ENCODE assay signal across 8 cellular contexts in the genomic region with DNA sequence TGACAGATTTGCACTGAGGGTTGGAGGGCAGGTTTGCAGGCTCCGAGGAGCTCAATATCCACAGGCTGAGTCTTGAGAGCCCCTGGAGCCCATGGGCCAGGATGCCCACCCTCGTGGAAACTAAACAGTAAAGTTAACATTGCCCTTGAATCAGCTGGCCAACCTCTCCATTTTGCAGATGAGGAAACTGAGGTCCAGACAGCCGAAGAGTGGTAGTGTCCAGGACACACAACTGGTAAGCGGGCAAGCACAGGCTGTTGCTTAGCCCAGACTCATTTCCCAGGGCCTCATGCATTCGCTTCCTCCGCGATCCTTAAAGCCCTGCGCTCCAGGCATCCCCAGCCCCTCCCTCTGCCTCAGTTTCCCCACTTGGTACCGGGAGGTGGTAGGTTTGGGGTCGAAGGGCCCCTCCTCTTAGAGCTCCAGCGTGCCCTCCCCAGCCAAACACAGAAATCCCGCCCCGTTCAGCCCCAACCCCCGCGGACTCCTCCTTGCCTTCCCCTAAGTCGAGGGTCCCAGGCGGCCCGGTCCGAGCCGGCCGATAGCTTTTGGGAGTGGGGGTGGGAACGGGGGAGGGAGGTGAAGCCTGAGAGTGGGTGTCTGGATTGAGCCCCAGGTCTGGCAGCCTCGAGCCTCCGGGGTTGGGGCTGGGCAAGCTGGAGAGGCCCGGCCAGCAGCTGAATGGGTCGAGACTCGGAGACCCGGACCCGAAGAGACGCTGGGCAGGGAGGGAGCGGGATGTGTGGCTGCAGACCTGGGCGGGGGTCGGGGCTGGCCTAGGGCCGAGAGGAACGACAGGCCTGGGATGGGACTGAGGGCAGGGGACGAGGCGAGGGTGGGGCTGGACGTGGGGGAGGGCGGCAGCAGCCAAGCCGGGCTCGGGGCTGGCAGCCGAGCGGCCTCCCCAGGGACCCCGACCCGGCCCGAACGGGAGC. TPM values are rescaled to one million over a fixed set of nuclear protein-coding genes. Genes with fewer than 3 reads are reported as not detected.
DNase-seq lines count a peak whose midpoint lies in the region; ATAC-seq and TF ChIP-seq lines count a peak whose summit lies in the region.

No MANE protein-coding gene starts in this region.

- H3K9ac ChIP-seq in mammary epithelial cell (ENCODE audit: insufficient read depth, low read length), result no peak overlapping the region

- H3K27me3 ChIP-seq in mammary epithelial cell (ENCODE audit: insufficient read depth, low read length) (peaks cover 22% of the 10 kb centered on the region), layer of hippocampus (ENCODE audit: control insufficient read depth, insufficient read depth, low read length) (no peaks in the 10 kb centered on the region)

- H3K27me3 Mint-ChIP-seq in HFFc6 (ENCODE audit: insufficient read depth), result peaks cover 15% of the 10 kb centered on the region
- H3K27me3 Mint-ChIP-seq in stimulated activated naive CD8-positive, alpha-beta T cell treated with anti-CD3 and anti-CD28 coated beads, Interleukin-15, amount 100 ng/mL, for 72 hours, result peaks cover 81% of the 10 kb centered on the region
- H3K27me3 Mint-ChIP-seq in activated naive CD4-positive, alpha-beta T cell treated with anti-CD3 and anti-CD28 coated beads, Interleukin-2, amount 10 ng/mL, durations not matched to agents 7 days and 5 days, result peaks cover 94% of the 10 kb centered on the region
- H3K27me3 Mint-ChIP-seq in activated T-cell treated with anti-CD3 and anti-CD28 coated beads, Interleukin-2, amount 50 U/mL, for 24 hours, result peaks cover 48% of the 10 kb centered on the region

- CTCF ChIA-PET in mammary epithelial cell (lab: Charles Lee; ENCODE audit: low non-redundant PET), result interaction anchor here (0.7 kb wide), 1 partner anchor 137 kb away, joined by 39 read pairs; no protein-coding TSS in a partner anchor
- CTCF ChIA-PET in activated naive CD4-positive, alpha-beta T cell treated with anti-CD3 and anti-CD28 coated beads, Interleukin-2, amount 10 ng/mL, durations not matched to agents 7 days and 5 days (lab: Charles Lee), result no interaction called here

- H3K79me2 ChIP-seq in mammary epithelial cell (ENCODE audit: insufficient read depth, low read length), result no peaks in the 10 kb centered on the region

- no peaks in the 10 kb centered on the region for H3K9me3 Mint-ChIP-seq in HFFc6
- H3K9me3 Mint-ChIP-seq in stimulated activated naive CD8-positive, alpha-beta T cell treated with anti-CD3 and anti-CD28 coated beads, Interleukin-15, amount 100 ng/mL, for 72 hours, result no peaks in the 10 kb centered on the region
- H3K9me3 Mint-ChIP-seq in activated naive CD4-positive, alpha-beta T cell treated with anti-CD3 and anti-CD28 coated beads, Interleukin-2, amount 10 ng/mL, durations not matched to agents 7 days and 5 days, result no peaks in the 10 kb centered on the region
- H3K9me3 Mint-ChIP-seq in activated T-cell treated with anti-CD3 and anti-CD28 coated beads, Interleukin-2, amount 50 U/mL, for 24 hours, result no peaks in the 10 kb centered on the region

- no peak for DNase-seq in HFFc6
- DNase-seq in mammary epithelial cell, result no peak
- DNase-seq in stimulated activated naive CD8-positive, alpha-beta T cell treated with anti-CD3 and anti-CD28 coated beads, Interleukin-15, amount 100 ng/mL, for 72 hours, result no peak
- DNase-seq in central memory CD4-positive, alpha-beta T cell, result no peak
- no peak for DNase-seq in activated naive CD4-positive, alpha-beta T cell treated with anti-CD3 and anti-CD28 coated beads, Interleukin-2, amount 10 ng/mL, durations not matched to agents 7 days and 5 days
- DNase-seq in activated T-cell treated with anti-CD3 and anti-CD28 coated beads, Interleukin-2, amount 50 U/mL, for 24 hours, result no peak

- H3K36me3 Mint-ChIP-seq in HFFc6 (ENCODE audit: low read depth), result no peaks in the 10 kb centered on the region; the same call in 1 of the 2 replicates
- H3K36me3 Mint-ChIP-seq in activated naive CD4-positive, alpha-beta T cell treated with anti-CD3 and anti-CD28 coated beads, Interleukin-2, amount 10 ng/mL, durations not matched to agents 7 days and 5 days, result no peaks in the 10 kb centered on the region
- H3K36me3 Mint-ChIP-seq in activated T-cell treated with anti-CD3 and anti-CD28 coated beads, Interleukin-2, amount 50 U/mL, for 24 hours (ENCODE audit: low read depth), result no peaks in the 10 kb centered on the region

- 86% methylated on average over 7 of the region's 47 CpGs for whole genome bisulfite sequencing in mammary epithelial cell (ENCODE audit: low coverage, missing lambda C conversion rate)

- no peak overlapping the region for H3K27ac ChIP-seq in mammary epithelial cell (ENCODE audit: insufficient read depth, low read depth, low read length)
- peak overlapping the region; percentile 30 for H3K27ac ChIP-seq in layer of hippocampus (ENCODE audit: low read depth, low read length)

- no peak overlapping the region for H3K4me3 ChIP-seq in mammary epithelial cell (replicated peaks in 1 of 3; ENCODE audit: insufficient read depth in 1 of 3, low read depth in 2 of 3, low read length in 3 of 3)

- H3K4me3 Mint-ChIP-seq in HFFc6, result peak overlapping the region; percentile 56; the same call in 1 of the 2 replicates
- peak overlapping the region in 1 of 2 donors; percentile 79 for H3K4me3 Mint-ChIP-seq in stimulated activated naive CD8-positive, alpha-beta T cell treated with anti-CD3 and anti-CD28 coated beads, Interleukin-15, amount 100 ng/mL, for 72 hours
- H3K4me3 Mint-ChIP-seq in activated naive CD4-positive, alpha-beta T cell treated with anti-CD3 and anti-CD28 coated beads, Interleukin-2, amount 10 ng/mL, durations not matched to agents 7 days and 5 days, result no peak overlapping the region
- H3K4me3 Mint-ChIP-seq in activated T-cell treated with anti-CD3 and anti-CD28 coated beads, Interleukin-2, amount 50 U/mL, for 24 hours, result no peak overlapping the region

- TF ChIP-seq CTCF in HFFc6 (IDR thresholded peaks at IDR 0.05) (no peak), mammary epithelial cell (conservative IDR thresholded peaks at IDR 0.05 in 1 of 2, IDR thresholded peaks at IDR 0.05 in 1 of 2; ENCODE audit: extremely low read depth in 1 of 2, insufficient read depth in 1 of 2, low read depth in 1 of 2, low read length in 2 of 2) (no peak)

- BruUV-seq in mammary epithelial cell (replicated peaks; lab: Mats Ljungman, UMichigan), result no TSS peak

- H2AFZ ChIP-seq in mammary epithelial cell (ENCODE audit: low read depth, low read length), result no peak overlapping the region

- H3K4me2 ChIP-seq in mammary epithelial cell (ENCODE audit: insufficient read depth, low read depth, low read length), result peak overlapping the region; percentile 86

- no peaks in the 10 kb centered on the region for H3K36me3 ChIP-seq in mammary epithelial cell (ENCODE audit: insufficient read depth, low read length)

- H3K27ac Mint-ChIP-seq in HFFc6, result no peak overlapping the region
- no peak overlapping the region for H3K27ac Mint-ChIP-seq in stimulated activated naive CD8-positive, alpha-beta T cell treated with anti-CD3 and anti-CD28 coated beads, Interleukin-15, amount 100 ng/mL, for 72 hours
- H3K27ac Mint-ChIP-seq in activated naive CD4-positive, alpha-beta T cell treated with anti-CD3 and anti-CD28 coated beads, Interleukin-2, amount 10 ng/mL, durations not matched to agents 7 days and 5 days, result no peak overlapping the region
- H3K27ac Mint-ChIP-seq in activated T-cell treated with anti-CD3 and anti-CD28 coated beads, Interleukin-2, amount 50 U/mL, for 24 hours, result no peak overlapping the region

- H3K4me1 ChIP-seq in mammary epithelial cell (ENCODE audit: insufficient read depth, low read length), result peaks cover 12% of the 10 kb centered on the region

- ATAC-seq in stimulated activated naive CD8-positive, alpha-beta T cell treated with anti-CD3 and anti-CD28 coated beads, Interleukin-15, amount 100 ng/mL, for 72 hours, result peak; percentile 1
- no peak for ATAC-seq in HG02763 (IDR thresholded peaks at IDR 0.05; ENCODE audit: unreplicated experiment)

- intact Hi-C loops in mammary epithelial cell (cut with micrococcal nuclease), result no loop called here

- dilution Hi-C loops in mammary epithelial cell (cut with HindIII; ENCODE audit: low sequenced_read_pairs), result no loop called here

- in situ Hi-C loops in mammary epithelial cell (cut with MboI; ENCODE audit: low sequenced_read_pairs in 2 of 2), result loop anchor here in 1 of 2 donors (10.0 kb wide), 1 partner anchor 166 kb away; a partner anchor contains a TSS

- H3K9me3 ChIP-seq in mammary epithelial cell (replicated peaks; ENCODE audit: insufficient read depth, low read length), result no peaks in the 10 kb centered on the region

- no peaks in the 10 kb centered on the region for H4K20me1 ChIP-seq in mammary epithelial cell (ENCODE audit: insufficient read depth, low read length)

- peaks cover 13% of the 10 kb centered on the region for H3K4me1 Mint-ChIP-seq in HFFc6 (ENCODE audit: low read depth)
- H3K4me1 Mint-ChIP-seq in stimulated activated naive CD8-positive, alpha-beta T cell treated with anti-CD3 and anti-CD28 coated beads, Interleukin-15, amount 100 ng/mL, for 72 hours, result peaks cover 24% of the 10 kb centered on the region
- peaks cover 8% of the 10 kb centered on the region for H3K4me1 Mint-ChIP-seq in activated naive CD4-positive, alpha-beta T cell treated with anti-CD3 and anti-CD28 coated beads, Interleukin-2, amount 10 ng/mL, durations not matched to agents 7 days and 5 days
- no peaks in the 10 kb centered on the region for H3K4me1 Mint-ChIP-seq in activated T-cell treated with anti-CD3 and anti-CD28 coated beads, Interleukin-2, amount 50 U/mL, for 24 hours (ENCODE audit: low read depth)

RNA-seq across cellular contexts. Expression of a gene that starts 3.6 kb away (rescaled TPM):
- total RNA-seq in HFFc6 (2021; fragmentation: NEBNext Ultra II Directional; extraction: Animal tissue kit (Norgen Biotek cat#: 25700)), result 1 to 10 TPM in 2 of 6 experiments, under 1 TPM in 3, not detected in 1; 0.09 to 1.4 (median 0.85) TPM
- total RNA-seq in mammary epithelial cell, result under 1 TPM in 1 of 2 donors, not detected in 1; 0.33 TPM
- polyA plus RNA-seq in mammary epithelial cell, result not detected
- not detected for polyA minus RNA-seq in mammary epithelial cell

RNA-seq across cellular contexts. Expression of a gene that starts 17.9 kb away (rescaled TPM):
- under 1 TPM in 2 of 6 experiments, not detected in 4; 0.30 to 0.31 TPM for total RNA-seq in HFFc6 (2021; fragmentation: NEBNext Ultra II Directional; extraction: Animal tissue kit (Norgen Biotek cat#: 25700))
- total RNA-seq in mammary epithelial cell, result not detected
- not detected for polyA plus RNA-seq in mammary epithelial cell
- not detected for polyA minus RNA-seq in mammary epithelial cell
